ENCODE assay signal across 30 cellular contexts in the genomic region with DNA sequence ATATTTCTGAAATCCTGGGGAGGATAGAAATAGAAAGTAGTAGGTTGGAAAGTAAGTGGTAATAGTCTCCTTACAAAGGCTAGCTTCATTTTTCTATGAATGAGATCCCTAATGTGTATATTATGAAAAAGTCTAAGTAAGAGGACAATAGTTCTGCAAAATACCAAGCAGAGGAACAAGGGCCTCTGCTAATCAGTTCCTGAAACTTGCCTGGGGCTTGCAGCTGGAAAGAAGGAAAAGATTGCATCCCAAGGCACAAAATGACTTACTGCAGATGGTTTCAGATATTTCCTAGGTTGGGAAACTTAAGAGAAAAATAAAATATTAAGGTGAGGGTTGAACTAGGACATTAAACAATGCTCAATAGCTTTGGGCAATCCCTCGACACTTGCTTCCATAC.
"Had no signal": no experiment of that assay in that cellular context is flagged by ENCODE, and none has a peak within 500 bp of the region (broad histone marks: within the 10 kb centered on the region; RNA-seq: fewer than 3 reads in every experiment).

No MANE protein-coding gene starts in this region.

- H3K4me1 ChIP-seq: adrenal gland, body of pancreas, breast epithelium had no signal

- ATAC-seq: activated CD4-positive, alpha-beta T cell treated with anti-CD3 and anti-CD28 coated beads for 36 hours; activated CD8-positive, alpha-beta memory T cell treated with anti-CD3 and anti-CD28 coated beads, Interleukin-2, amount 10 ng/mL, durations not matched to agents 7 days and 5 days; activated CD8-positive, alpha-beta T cell treated with anti-CD3 and anti-CD28 coated beads, Interleukin-2, amount 10 ng/mL, durations not matched to agents 7 days and 5 days; activated naive CD8-positive, alpha-beta T cell treated with anti-CD3 and anti-CD28 coated beads, Interleukin-2, amount 50 U/mL, for 24 hours; body of pancreas had no signal

- H3K9me3 ChIP-seq: adrenal gland, body of pancreas, breast epithelium had no signal

- H3K36me3 ChIP-seq: adrenal gland, brain microvascular endothelial cell, breast epithelium had no signal

- H3K4me3 ChIP-seq: adrenal gland, body of pancreas, breast epithelium had no signal

- H3K27ac ChIP-seq: adrenal gland, body of pancreas, brain microvascular endothelial cell, breast epithelium, VCaP had no signal

- H3K27me3 ChIP-seq: adrenal gland, body of pancreas, brain microvascular endothelial cell, breast epithelium had no signal

- DNase-seq: activated B cell treated with CpG ODN at 0.5 μM for 24 hours; activated CD4-positive, alpha-beta memory T cell treated with anti-CD3 and anti-CD28 coated beads, Interleukin-2, amount 10 ng/mL, durations not matched to agents 7 days and 5 days; activated CD4-positive, alpha-beta T cell treated with anti-CD3 and anti-CD28 coated beads for 36 hours; activated CD4-positive, alpha-beta T cell treated with anti-CD3 and anti-CD28 coated beads for 48 hours; activated CD4-positive, alpha-beta T cell treated with anti-CD3 and anti-CD28 coated beads, Interleukin-2, amount 10 ng/mL, durations not matched to agents 7 days and 5 days; activated CD4-positive, alpha-beta T cell treated with anti-CD3 and anti-CD28 coated beads, Interleukin-2, amount 50 U/mL, for 48 hours; activated CD4-positive, CD25-positive, alpha-beta regulatory T cell treated with anti-CD3 and anti-CD28 coated beads, Interleukin-2, amount 50 U/mL, for 72 hours; activated CD8-positive, alpha-beta memory T cell treated with anti-CD3 and anti-CD28 coated beads for 24 hours; activated CD8-positive, alpha-beta memory T cell treated with anti-CD3 and anti-CD28 coated beads, Interleukin-2, amount 10 ng/mL, durations not matched to agents 7 days and 5 days; activated CD8-positive, alpha-beta memory T cell treated with anti-CD3 and anti-CD28 coated beads, Interleukin-2, amount 50 U/mL, for 48 hours; activated CD8-positive, alpha-beta T cell treated with anti-CD3 and anti-CD28 coated beads, Interleukin-2, amount 10 ng/mL, durations not matched to agents 7 days and 5 days; activated effector memory CD4-positive, alpha-beta T cell treated with Interleukin-2 at 50 U/mL for 16 hours; activated gamma-delta T cell; activated naive CD4-positive, alpha-beta T cell treated with anti-CD3 and anti-CD28 coated beads, Interleukin-2, amount 10 ng/mL, durations not matched to agents 7 days and 5 days; activated naive CD4-positive, alpha-beta T cell treated with Interleukin-2 at 50 U/mL for 16 hours; activated naive CD8-positive, alpha-beta T cell treated with anti-CD3 and anti-CD28 coated beads, Interleukin-2, amount 10 ng/mL, durations not matched to agents 7 days and 5 days; activated naive CD8-positive, alpha-beta T cell treated with anti-CD3 and anti-CD28 coated beads, Interleukin-2, amount 50 U/mL, for 24 hours; activated T-cell treated with anti-CD3 and anti-CD28 coated beads, Interleukin-2, amount 50 U/mL, for 24 hours; activated T-cell treated with anti-CD3 and anti-CD28 coated beads, Interleukin-2, amount 50 U/mL, for 48 hours; adrenal gland; amniotic stem cell; aorta; body of pancreas; brain microvascular endothelial cell; central memory CD4-positive, alpha-beta T cell; T-helper 1 cell; T-helper 2 cell; T-helper 9 cell had no signal
